In genomic region chr17:40323317-40323716, GRCh38 we compare ENCODE assay signal across 11 cellular contexts. TPM values are rescaled to one million over a fixed set of nuclear protein-coding genes. Genes with fewer than 3 reads are reported as not detected.
DNase-seq lines count a peak whose midpoint lies in the region; ATAC-seq, FAIRE-seq and TF ChIP-seq lines count a peak whose summit lies in the region.
"Had no signal": no experiment of that assay in that cellular context is flagged by ENCODE, and none has a peak within 500 bp of the region (broad histone marks: within the 10 kb centered on the region; RNA-seq: fewer than 3 reads in every experiment).

No MANE protein-coding gene starts in this region.

- intact Hi-C loops in HepG2 (cut with micrococcal nuclease; ENCODE audit: unreplicated experiment) (no loop called here), GM12878 (cut with micrococcal nuclease; ENCODE audit: unreplicated experiment) (loop anchor here (5.0 kb wide), 2 partner anchors 34 to 1349 kb away; no protein-coding TSS in a partner anchor)

- H3K27ac Mint-ChIP-seq in naive B cell = peak overlapping the region; percentile 100

- no peaks in the 10 kb centered on the region for H3K36me3 ChIP-seq in liver (ENCODE audit: control insufficient read depth in 4 of 4, insufficient read depth in 3 of 4, low read depth in 1 of 4, low read length in 3 of 4)
- H3K36me3 ChIP-seq in HepG2 (replicated peaks in 1 of 2; ENCODE audit: control insufficient read depth in 1 of 2, insufficient read depth in 2 of 2, low read length in 2 of 2) = no peaks in the 10 kb centered on the region
- H3K36me3 ChIP-seq in GM12878 (ENCODE audit: control insufficient read depth in 2 of 2, insufficient read depth in 2 of 2, low read length in 1 of 2) = peaks cover 0 to 2% of the 10 kb centered on the region in 2 experiments; a peak in 1 of 4 replicates

- H3K27me3 Mint-ChIP-seq in naive B cell = peaks cover 0 to 4% (median 0%) of the 10 kb centered on the region in 3 donors

- peaks cover 33 to 95% (median 85%) of the 10 kb centered on the region in 4 donors for H3K4me1 ChIP-seq in liver (ENCODE audit: control insufficient read depth in 4 of 4, insufficient read depth in 4 of 4, low read length in 3 of 4)
- H3K4me1 ChIP-seq in HepG2 (ENCODE audit: insufficient read depth, low read length) = peaks cover 91% of the 10 kb centered on the region
- H3K4me1 ChIP-seq in GM12878 (ENCODE audit: control insufficient read depth, insufficient read depth, low read length) = peaks cover 68% of the 10 kb centered on the region

- H2AFZ ChIP-seq in HepG2 (ENCODE audit: low read length) (no peak overlapping the region), GM12878 (ENCODE audit: control insufficient read depth, low read depth, low read length) (no peak overlapping the region)

- H4K20me1 ChIP-seq in HepG2 (ENCODE audit: insufficient read depth, low read length) = peaks cover 37% of the 10 kb centered on the region
- no peaks in the 10 kb centered on the region for H4K20me1 ChIP-seq in GM12878 (ENCODE audit: control insufficient read depth, insufficient read depth)

- no peaks in the 10 kb centered on the region for H3K9me3 ChIP-seq in liver (ENCODE audit: control insufficient read depth in 4 of 4, low read length in 3 of 4)
- no peaks in the 10 kb centered on the region for H3K9me3 ChIP-seq in HepG2 (ENCODE audit: low read length)
- no peaks in the 10 kb centered on the region for H3K9me3 ChIP-seq in GM12878 (replicated peaks; ENCODE audit: control insufficient read depth, insufficient read depth, low read length)
- H3K9me3 ChIP-seq: mucosa of descending colon had no signal

- no peak overlapping the region for H3K4me2 ChIP-seq in HepG2 (ENCODE audit: low read depth, low read length)
- H3K4me2 ChIP-seq in GM12878 (ENCODE audit: control insufficient read depth, insufficient read depth) = peak overlapping the region; percentile 100

- peak overlapping the region; percentile 82 to 97 (median 92) for H3K4me3 Mint-ChIP-seq in naive B cell

- H3K79me2 ChIP-seq in HepG2 (ENCODE audit: insufficient read depth, low read length) = peaks cover 38% of the 10 kb centered on the region
- H3K79me2 ChIP-seq in GM12878 (ENCODE audit: control insufficient read depth, insufficient read depth, low read length) = peaks cover 98% of the 10 kb centered on the region

- H3K4me3 ChIP-seq in liver (ENCODE audit: low read depth in 1 of 3, low read length in 3 of 3) = no peak overlapping the region
- H3K4me3 ChIP-seq in HepG2 (replicated peaks in 1 of 3; ENCODE audit: insufficient read depth in 1 of 3, low read depth in 2 of 3, low read length in 3 of 3) = no peak overlapping the region
- H3K4me3 ChIP-seq in GM12878 = peak overlapping the region; percentile 91
- H3K4me3 ChIP-seq: mucosa of descending colon had no signal

- no peaks in the 10 kb centered on the region for H3K36me3 Mint-ChIP-seq in naive B cell

- BruUV-seq in HepG2 (replicated peaks; lab: Mats Ljungman, UMichigan) (no TSS peak), GM12878 (replicated peaks; lab: Mats Ljungman, UMichigan) (no TSS peak)

- in situ Hi-C loops in HepG2 (cut with HindIII; ENCODE audit: extremely low pct_ligation_motif_present, low pct_unique_long_range_greater_than_20kb) (no loop called here), GM12878 (cut with MboI) (loop anchor here (10.0 kb wide), 1 partner anchor 1351 kb away; no protein-coding TSS in a partner anchor)

- RAD21 ChIA-PET in GM12878 (lab: Charles Lee; ENCODE audit: unreplicated experiment) = interaction anchor here (0.6 to 12.6 kb wide), 9 partner anchors 8 to 219 kb away, joined by 3 to 156 read pairs (median 4); partner anchors contain the start of genes RARA and WIPF2

- FAIRE-seq in HepG2 (lab: Jason Lieb, UNC) (no peak), GM12878 (lab: Jason Lieb, UNC) (no peak)

- TF ChIP-seq POLR2A in HepG2 (IDR thresholded peaks at IDR 0.05; ENCODE audit: insufficient read depth in 1 of 2, low read depth in 2 of 2, low read length in 2 of 2) (no peak), GM12878 (IDR thresholded peaks at IDR 0.05; ENCODE audit: low read depth, low read length) (no peak; the same call in 1 of the 2 replicates)

- no peak for TF ChIP-seq RAD21 in liver (IDR thresholded peaks at IDR 0.05)
- no peak for TF ChIP-seq RAD21 in HepG2 (CRISPR knock-in tag; IDR thresholded peaks at IDR 0.05)
- no peak for TF ChIP-seq RAD21 in GM12878 (IDR thresholded peaks at IDR 0.05; ENCODE audit: insufficient read depth, low read depth, low read length)

- SMC1A ChIA-PET in GM12878 (lab: Charles Lee; ENCODE audit: uncharacterized antibody, unreplicated experiment) = interaction anchor here (1.0 to 11.2 kb wide), 3 partner anchors 15 to 17 kb away, joined by 3 to 172 read pairs (median 4); partner anchors contain the start of gene RARA

- ATAC-seq in HepG2 (no peak), GM12878 (no peak), naive B cell (ENCODE audit: low read depth in 2 of 2) (no peak)

- H3K9ac ChIP-seq in liver (ENCODE audit: low read depth in 1 of 2, low read length in 2 of 2) (peak overlapping the region in 1 of 2 donors; percentile 36), HepG2 (ENCODE audit: insufficient read depth, low read depth, low read length) (no peak overlapping the region), GM12878 (ENCODE audit: control insufficient read depth, insufficient read depth, low read length) (peak overlapping the region; percentile 91)

- WGBS in liver = 67% methylated on average over 3 of the region's 3 CpGs
- WGBS in HepG2 (ENCODE audit: low lambda C conversion rate) = 96% methylated on average over 3 of the region's 3 CpGs
- 9% methylated on average over 3 of the region's 3 CpGs for WGBS in GM12878 (ENCODE audit: insufficient coverage, insufficient replicate concordance, low lambda C conversion rate, missing lambda C conversion rate)

- H3K4me1 Mint-ChIP-seq in naive B cell = peaks cover 89 to 97% (median 91%) of the 10 kb centered on the region in 3 donors

- POLR2A ChIA-PET in HepG2 (lab: Yijun Ruan, JAX) (no interaction called here), GM12878 (lab: Charles Lee) (interaction anchor here (0.6 to 7.0 kb wide), 5 partner anchors 12 to 257 kb away, joined by 3 to 123 read pairs (median 3); partner anchors contain the start of gene RARA)

- H3K9me3 Mint-ChIP-seq in naive B cell = peaks cover 0 to 6% (median 0%) of the 10 kb centered on the region in 7 donors

- TF ChIP-seq EP300 in HepG2 (IDR thresholded peaks at IDR 0.05; ENCODE audit: low read depth in 2 of 2, low read length in 2 of 2) (no peak), HepG2 (CRISPR knock-in tag; IDR thresholded peaks at IDR 0.05; ENCODE audit: borderline replicate concordance) (no peak), GM12878 (IDR thresholded peaks at IDR 0.05; ENCODE audit: borderline replicate concordance in 1 of 2, control insufficient read depth in 1 of 2, low read depth in 2 of 2, low read length in 2 of 2) (no peak)

- TF ChIP-seq CTCF in liver (IDR thresholded peaks at IDR 0.05; ENCODE audit: low read depth, low read length, missing input control) = no peak
- TF ChIP-seq CTCF in HepG2 (CRISPR knock-in tag; IDR thresholded peaks at IDR 0.05) = no peak
- no peak for TF ChIP-seq CTCF in GM12878 (IDR thresholded peaks at IDR 0.05 in 2 of 3, conservative IDR thresholded peaks at IDR 0.05 in 1 of 3; ENCODE audit: control insufficient read depth in 2 of 3, extremely low read depth in 1 of 3, insufficient read depth in 1 of 3, low read depth in 3 of 3, low read length in 3 of 3)

- no peaks in the 10 kb centered on the region for H3K27me3 ChIP-seq in liver (ENCODE audit: control insufficient read depth in 4 of 4, insufficient read depth in 4 of 4, low read length in 3 of 4)
- no peaks in the 10 kb centered on the region; a peak in 1 of 5 replicates for H3K27me3 ChIP-seq in HepG2 (ENCODE audit: control insufficient read depth in 1 of 2, insufficient read depth in 2 of 2, low read length in 2 of 2)
- H3K27me3 ChIP-seq in GM12878 (replicated peaks in 1 of 2; ENCODE audit: control insufficient read depth in 2 of 2, insufficient read depth in 2 of 2, low read length in 1 of 2) = no peaks in the 10 kb centered on the region

- DNase-seq in HepG2 (ENCODE audit: low spot score) (no peak), GM12878 (ENCODE audit: low read depth, low spot score) (no peak), naive B cell (no peak), NCI-H146 treated with DMSO at 0.1 percent for 48 hours (lab: John Stamatoyannopoulos, UW; ENCODE audit: unreplicated experiment) (no peak), SIG-M5 treated with dmso at 0.1 percent for 504 hours (lab: John Stamatoyannopoulos, UW; ENCODE audit: unreplicated experiment) (no peak), NCI-H82 treated with DMSO at 0.1 percent for 48 hours (lab: John Stamatoyannopoulos, UW; ENCODE audit: unreplicated experiment) (no peak)
- no peak for DNase-seq in activated CD4-positive, CD25-positive, alpha-beta regulatory T cell (lab: John Stamatoyannopoulos, UW)
- DNase-seq: amniotic stem cell, NCI-H524 treated with DMSO at 0.1 percent for 48 hours had no signal

- CTCF ChIA-PET in HepG2 (lab: Yijun Ruan, JAX; ENCODE audit: low intra/inter-chr PET ratio, low total read pairs) (no interaction called here), GM12878 (lab: Yijun Ruan, JAX) (interaction anchor here (0.6 to 8.4 kb wide), 6 partner anchors 12 to 377 kb away, joined by 3 to 90 read pairs (median 24); partner anchors contain the start of genes CDC6 and RARA)

- H3K27ac ChIP-seq in liver (ENCODE audit: low read depth in 1 of 2, low read length in 2 of 2) (peak overlapping the region; percentile 64 to 81), HepG2 (ENCODE audit: extremely low read length, insufficient read depth, low read length) (no peak overlapping the region), GM12878 (ENCODE audit: control insufficient read depth, insufficient read depth) (peak overlapping the region; percentile 96)

RNA-seq across cellular contexts. Expression of gene RARA, which starts 14.3 kb away (rescaled TPM):
- 10 to 100 TPM in 1 of 2 donors, 1 to 10 TPM in 1; 8.7 to 12.9 TPM for total RNA-seq in liver
- 10 to 100 TPM in 1 of 2 donors, 1 to 10 TPM in 1; 6.6 to 26.2 TPM for polyA plus RNA-seq in liver
- total RNA-seq in HepG2 (2016; rRNA removed; fragmentation: Illumina TruSeq; extraction: Trizol) = 8.6 and 8.9 TPM in 2 replicates
- total RNA-seq in HepG2 (2016; cell fraction: cytosol; rRNA removed; fragmentation: Illumina TruSeq; extraction: Trizol; ENCODE audit: low read depth) = 3.2 and 3.7 TPM in 2 replicates
- 6.7 and 9.5 TPM in 2 replicates for total RNA-seq in HepG2 (2016; cell fraction: insoluble cytoplasmic fraction; rRNA removed; fragmentation: Illumina TruSeq; extraction: Trizol)
- total RNA-seq in HepG2 (2016; cell fraction: membrane; rRNA removed; fragmentation: Illumina TruSeq; extraction: Trizol) = 8.2 and 11.1 TPM in 2 replicates
- 6.0 and 7.0 TPM in 2 replicates for total RNA-seq in HepG2 (2016; cell fraction: nucleus; rRNA removed; fragmentation: Illumina TruSeq; extraction: Trizol)
- 6.0 and 6.4 TPM in 2 replicates for polyA plus RNA-seq in HepG2 (2011; rRNA removed)
- 2.2 and 3.8 TPM in 2 replicates for polyA plus RNA-seq in HepG2 (2011; cell fraction: cytosol; rRNA removed)
- polyA plus RNA-seq in HepG2 (2011; cell fraction: nucleus; rRNA removed) = 13.2 and 13.3 TPM in 2 replicates
- 15.4 and 16.1 TPM in 2 replicates for polyA plus RNA-seq in HepG2 (2012)
- 3.8 and 5.4 TPM in 2 replicates for polyA plus RNA-seq in HepG2 (2016; cell fraction: cytosol; fragmentation: Illumina TruSeq; extraction: Trizol; ENCODE audit: low read depth)
- 12.7 and 17.8 TPM in 2 replicates for polyA plus RNA-seq in HepG2 (2016; cell fraction: insoluble cytoplasmic fraction; fragmentation: Illumina TruSeq; extraction: Trizol; ENCODE audit: low read depth)
- 9.6 and 13.8 TPM in 2 replicates for polyA plus RNA-seq in HepG2 (2016; cell fraction: membrane; fragmentation: Illumina TruSeq; extraction: Trizol; ENCODE audit: low read depth)
- polyA plus RNA-seq in HepG2 (2016; cell fraction: nucleus; fragmentation: Illumina TruSeq; extraction: Trizol; ENCODE audit: insufficient read depth, low read depth) = 19.0 and 19.4 TPM in 2 replicates
- polyA minus RNA-seq in HepG2 (2011; rRNA and poly(A)+ RNA removed; ENCODE audit: low replicate concordance) = 6.4 and 11.7 TPM in 2 replicates
- polyA minus RNA-seq in HepG2 (2011; cell fraction: cytosol; rRNA and poly(A)+ RNA removed) = 6.7 and 8.2 TPM in 2 replicates
- polyA minus RNA-seq in HepG2 (2011; cell fraction: nucleus; rRNA and poly(A)+ RNA removed) = 5.2 and 6.7 TPM in 2 replicates
- 30.5 and 34.4 TPM in 2 replicates for total RNA-seq in GM12878 (2013; cell fraction: nucleolus; rRNA removed)
- 15.5 and 17.3 TPM in 2 replicates for total RNA-seq in GM12878 (2014; rRNA removed)
- total RNA-seq in GM12878 (2014; rRNA removed; fragmentation: Illumina TruSeq; extraction: Trizol) = 7.7 and 9.7 TPM in 2 replicates
- 33.6 and 34.8 TPM in 2 replicates for total RNA-seq in GM12878 (2021)
- polyA plus RNA-seq in GM12878 (2011; ENCODE audit: low read depth) = 12.0 TPM
- polyA plus RNA-seq in GM12878 (2011; rRNA removed) = 3.1 and 7.8 TPM in 2 replicates
- 10.0 and 13.4 TPM in 2 replicates for polyA plus RNA-seq in GM12878 (2011; cell fraction: cytosol; rRNA removed)
- polyA plus RNA-seq in GM12878 (2011; cell fraction: nucleus; rRNA removed) = 29.2 and 38.2 TPM in 2 replicates
- polyA plus RNA-seq in GM12878 (2012) = 23.0 and 26.5 TPM in 2 replicates
- 8.0 and 23.8 TPM in 2 replicates for polyA plus RNA-seq in GM12878 (2014; fragmentation: Illumina TruSeq; extraction: Trizol)
- under 1 TPM; 0.13 to 0.16 TPM for polyA plus RNA-seq in GM12878 (2014; fragmentation: Nextera tagmentation; extraction: Ambion mirVana)
- 14.3 and 20.2 TPM in 2 replicates for polyA plus RNA-seq in GM12878 (2014; rRNA removed)
- 10 to 100 TPM; 12.9 to 15.4 TPM for polyA plus RNA-seq in GM12878 (2016; fragmentation: Nextera tagmentation; extraction: Ambion mirVana)
- polyA minus RNA-seq in GM12878 (2011; rRNA and poly(A)+ RNA removed) = 8.7 and 13.7 TPM in 2 replicates
- polyA minus RNA-seq in GM12878 (2011; cell fraction: cytosol; rRNA and poly(A)+ RNA removed) = 15.1 and 20.3 TPM in 2 replicates
- 9.7 and 15.5 TPM in 2 replicates for polyA minus RNA-seq in GM12878 (2011; cell fraction: nucleus; rRNA and poly(A)+ RNA removed)
- 10 to 100 TPM in 2 of 6 donors, 1 to 10 TPM in 4; 3.1 to 12.6 (median 7.8) TPM for polyA plus RNA-seq in naive B cell (ENCODE audit: low read depth in 6 of 6)

RNA-seq across cellular contexts. Expression of gene CDC6, which starts 35.6 kb away (rescaled TPM):
- 10 to 100 TPM in 1 of 2 donors, 1 to 10 TPM in 1; 2.3 to 16.5 TPM for total RNA-seq in liver
- 1 to 10 TPM in 1 of 2 donors, under 1 TPM in 1; 0.54 to 2.6 TPM for polyA plus RNA-seq in liver
- 114 and 154 TPM in 2 replicates for total RNA-seq in HepG2 (2016; rRNA removed; fragmentation: Illumina TruSeq; extraction: Trizol)
- total RNA-seq in HepG2 (2016; cell fraction: cytosol; rRNA removed; fragmentation: Illumina TruSeq; extraction: Trizol; ENCODE audit: low read depth) = 24.3 and 27.3 TPM in 2 replicates
- total RNA-seq in HepG2 (2016; cell fraction: insoluble cytoplasmic fraction; rRNA removed; fragmentation: Illumina TruSeq; extraction: Trizol) = 117 and 162 TPM in 2 replicates
- 42.3 and 51.8 TPM in 2 replicates for total RNA-seq in HepG2 (2016; cell fraction: membrane; rRNA removed; fragmentation: Illumina TruSeq; extraction: Trizol)
- total RNA-seq in HepG2 (2016; cell fraction: nucleus; rRNA removed; fragmentation: Illumina TruSeq; extraction: Trizol) = 89.2 and 89.6 TPM in 2 replicates
- 10.7 and 17.4 TPM in 2 replicates for polyA plus RNA-seq in HepG2 (2011; rRNA removed)
- 6.9 and 8.8 TPM in 2 replicates for polyA plus RNA-seq in HepG2 (2011; cell fraction: cytosol; rRNA removed)
- 9.6 and 11.4 TPM in 2 replicates for polyA plus RNA-seq in HepG2 (2011; cell fraction: nucleus; rRNA removed)
- 8.4 and 23.9 TPM in 2 replicates for polyA plus RNA-seq in HepG2 (2012)
- polyA plus RNA-seq in HepG2 (2016; cell fraction: cytosol; fragmentation: Illumina TruSeq; extraction: Trizol; ENCODE audit: low read depth) = 12.0 and 14.2 TPM in 2 replicates
- 133 and 135 TPM in 2 replicates for polyA plus RNA-seq in HepG2 (2016; cell fraction: insoluble cytoplasmic fraction; fragmentation: Illumina TruSeq; extraction: Trizol; ENCODE audit: low read depth)
- 15.3 and 18.9 TPM in 2 replicates for polyA plus RNA-seq in HepG2 (2016; cell fraction: membrane; fragmentation: Illumina TruSeq; extraction: Trizol; ENCODE audit: low read depth)
- 98.6 and 99.5 TPM in 2 replicates for polyA plus RNA-seq in HepG2 (2016; cell fraction: nucleus; fragmentation: Illumina TruSeq; extraction: Trizol; ENCODE audit: insufficient read depth, low read depth)
- 8.7 and 50.8 TPM in 2 replicates for polyA minus RNA-seq in HepG2 (2011; rRNA and poly(A)+ RNA removed; ENCODE audit: low replicate concordance)
- 9.4 and 10.7 TPM in 2 replicates for polyA minus RNA-seq in HepG2 (2011; cell fraction: cytosol; rRNA and poly(A)+ RNA removed)
- polyA minus RNA-seq in HepG2 (2011; cell fraction: nucleus; rRNA and poly(A)+ RNA removed) = 31.5 and 47.0 TPM in 2 replicates
- 25.9 and 32.3 TPM in 2 replicates for total RNA-seq in GM12878 (2013; cell fraction: nucleolus; rRNA removed)
- total RNA-seq in GM12878 (2014; rRNA removed) = 39.0 and 43.8 TPM in 2 replicates
- total RNA-seq in GM12878 (2014; rRNA removed; fragmentation: Illumina TruSeq; extraction: Trizol) = 46.8 and 53.0 TPM in 2 replicates
- 47.7 and 52.0 TPM in 2 replicates for total RNA-seq in GM12878 (2021)
- 20.0 TPM for polyA plus RNA-seq in GM12878 (2011; ENCODE audit: low read depth)
- polyA plus RNA-seq in GM12878 (2011; rRNA removed) = 43.1 and 48.5 TPM in 2 replicates
- polyA plus RNA-seq in GM12878 (2011; cell fraction: cytosol; rRNA removed) = 18.9 and 20.1 TPM in 2 replicates
- polyA plus RNA-seq in GM12878 (2011; cell fraction: nucleus; rRNA removed) = 18.7 and 26.9 TPM in 2 replicates
- 18.9 and 19.5 TPM in 2 replicates for polyA plus RNA-seq in GM12878 (2012)
- polyA plus RNA-seq in GM12878 (2014; fragmentation: Illumina TruSeq; extraction: Trizol) = 54.4 and 59.6 TPM in 2 replicates
- polyA plus RNA-seq in GM12878 (2014; fragmentation: Nextera tagmentation; extraction: Ambion mirVana) = 10 to 100 TPM; 13.3 to 18.6 TPM
- polyA plus RNA-seq in GM12878 (2014; rRNA removed) = 25.9 and 26.3 TPM in 2 replicates
- 10 to 100 TPM; 59.3 to 60.9 TPM for polyA plus RNA-seq in GM12878 (2016; fragmentation: Nextera tagmentation; extraction: Ambion mirVana)
- polyA minus RNA-seq in GM12878 (2011; rRNA and poly(A)+ RNA removed) = 15.8 and 24.1 TPM in 2 replicates
- polyA minus RNA-seq in GM12878 (2011; cell fraction: cytosol; rRNA and poly(A)+ RNA removed) = 9.6 and 10.5 TPM in 2 replicates
- 12.3 and 28.6 TPM in 2 replicates for polyA minus RNA-seq in GM12878 (2011; cell fraction: nucleus; rRNA and poly(A)+ RNA removed)
- 1 to 10 TPM in 1 of 6 donors, under 1 TPM in 3, not detected in 2; 0.23 to 1.3 (median 0.35) TPM for polyA plus RNA-seq in naive B cell (ENCODE audit: low read depth in 6 of 6)

RNA-seq across cellular contexts. Expression of gene GJD3, which starts 41.2 kb away (rescaled TPM):
- total RNA-seq in liver (under 1 TPM; 0.47 to 0.59 TPM), HepG2 (2016; rRNA removed; fragmentation: Illumina TruSeq; extraction: Trizol) (not detected in 2 replicates), GM12878 (2014; rRNA removed) (not detected in 2 replicates), GM12878 (2014; rRNA removed; fragmentation: Illumina TruSeq; extraction: Trizol) (not detected in 2 replicates), GM12878 (2021) (not detected in 2 replicates)
- polyA plus RNA-seq in liver (under 1 TPM in 1 of 2 donors, not detected in 1; 0.48 TPM), HepG2 (2011; rRNA removed) (not detected in 2 replicates), GM12878 (2011; rRNA removed) (not detected in 2 replicates), GM12878 (2014; fragmentation: Illumina TruSeq; extraction: Trizol) (not detected in 2 replicates), GM12878 (2014; fragmentation: Nextera tagmentation; extraction: Ambion mirVana) (not detected), GM12878 (2014; rRNA removed) (not detected in 2 replicates), GM12878 (2016; fragmentation: Nextera tagmentation; extraction: Ambion mirVana) (1 to 10 TPM in 1 of 2 experiments, not detected in 1; 1.6 TPM), naive B cell (ENCODE audit: low read depth in 6 of 6) (under 1 TPM in 2 of 6 donors, not detected in 4; 0.44 to 0.98 TPM)
- total RNA-seq in HepG2 (2016; cell fraction: cytosol; rRNA removed; fragmentation: Illumina TruSeq; extraction: Trizol; ENCODE audit: low read depth) = not detected in 2 replicates
- total RNA-seq in HepG2 (2016; cell fraction: insoluble cytoplasmic fraction; rRNA removed; fragmentation: Illumina TruSeq; extraction: Trizol) = not detected in 2 replicates
- total RNA-seq in HepG2 (2016; cell fraction: membrane; rRNA removed; fragmentation: Illumina TruSeq; extraction: Trizol) = not detected in 2 replicates
- total RNA-seq in HepG2 (2016; cell fraction: nucleus; rRNA removed; fragmentation: Illumina TruSeq; extraction: Trizol) = not detected in 2 replicates
- not detected in 2 replicates for polyA plus RNA-seq in HepG2 (2011; cell fraction: cytosol; rRNA removed)
- not detected in 2 replicates for polyA plus RNA-seq in HepG2 (2011; cell fraction: nucleus; rRNA removed)
- polyA plus RNA-seq in HepG2 (2012) = not detected in 2 replicates
- polyA plus RNA-seq in HepG2 (2016; cell fraction: cytosol; fragmentation: Illumina TruSeq; extraction: Trizol; ENCODE audit: low read depth) = not detected in 2 replicates
- not detected in 2 replicates for polyA plus RNA-seq in HepG2 (2016; cell fraction: insoluble cytoplasmic fraction; fragmentation: Illumina TruSeq; extraction: Trizol; ENCODE audit: low read depth)
- not detected in 2 replicates for polyA plus RNA-seq in HepG2 (2016; cell fraction: membrane; fragmentation: Illumina TruSeq; extraction: Trizol; ENCODE audit: low read depth)
- not detected in 2 replicates for polyA plus RNA-seq in HepG2 (2016; cell fraction: nucleus; fragmentation: Illumina TruSeq; extraction: Trizol; ENCODE audit: insufficient read depth, low read depth)
- polyA minus RNA-seq in HepG2 (2011; rRNA and poly(A)+ RNA removed; ENCODE audit: low replicate concordance) = not detected in 2 replicates
- not detected in 2 replicates for polyA minus RNA-seq in HepG2 (2011; cell fraction: cytosol; rRNA and poly(A)+ RNA removed)
- not detected in 2 replicates for polyA minus RNA-seq in HepG2 (2011; cell fraction: nucleus; rRNA and poly(A)+ RNA removed)
- total RNA-seq in GM12878 (2013; cell fraction: nucleolus; rRNA removed) = not detected in 2 replicates
- polyA plus RNA-seq in GM12878 (2011; ENCODE audit: low read depth) = not detected
- not detected in 2 replicates for polyA plus RNA-seq in GM12878 (2011; cell fraction: cytosol; rRNA removed)
- not detected in 2 replicates for polyA plus RNA-seq in GM12878 (2011; cell fraction: nucleus; rRNA removed)
- polyA plus RNA-seq in GM12878 (2012) = not detected in 2 replicates
- not detected in 2 replicates for polyA minus RNA-seq in GM12878 (2011; rRNA and poly(A)+ RNA removed)
- not detected in 2 replicates for polyA minus RNA-seq in GM12878 (2011; cell fraction: cytosol; rRNA and poly(A)+ RNA removed)
- not detected in 2 replicates for polyA minus RNA-seq in GM12878 (2011; cell fraction: nucleus; rRNA and poly(A)+ RNA removed)
